ENCODE assay signal across 16 cellular contexts in the genomic region with DNA sequence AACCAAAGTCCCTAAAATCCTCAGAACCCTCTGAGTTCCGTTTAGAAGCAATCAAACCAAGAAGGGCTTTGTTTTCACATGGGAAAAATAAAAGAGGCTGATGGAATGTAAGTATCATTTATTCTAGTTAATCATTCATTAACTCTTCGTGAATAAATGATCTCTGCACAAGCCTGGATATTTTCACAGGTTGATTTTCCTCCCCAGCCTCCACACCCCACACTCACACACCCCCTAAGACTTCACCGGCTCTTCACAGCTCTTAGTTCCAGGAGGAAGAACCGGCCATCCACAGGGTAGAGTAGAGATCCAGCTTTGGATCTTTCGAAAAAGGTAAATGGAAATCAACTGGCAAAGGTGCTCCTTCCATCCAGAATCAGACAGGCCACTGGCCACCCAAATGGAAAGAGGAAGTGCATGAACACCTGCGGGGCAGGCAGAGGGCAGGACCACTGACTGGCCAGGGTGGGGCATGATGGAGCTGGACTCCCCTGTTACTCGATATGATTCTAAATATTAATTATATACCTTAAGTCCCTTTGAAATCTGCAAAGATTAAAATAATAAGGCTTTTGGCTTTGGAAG. TPM values are rescaled to one million over a fixed set of nuclear protein-coding genes. Genes with fewer than 3 reads are reported as not detected.
A peak's percentile ranks its signal among the peaks of the same experiment; 100 is the strongest.
DNase-seq lines count a peak whose midpoint lies in the region; TF ChIP-seq lines count a peak whose summit lies in the region.
"Had no signal": no experiment of that assay in that cellular context is flagged by ENCODE, and none has a peak within 500 bp of the region (broad histone marks: within the 10 kb centered on the region; RNA-seq: fewer than 3 reads in every experiment).

No MANE protein-coding gene starts in this region.

- H3K36me3 ChIP-seq in SJSA1 (peaks cover 39% of the 10 kb centered on the region), ectodermal cell (ENCODE audit: control insufficient read depth, insufficient read depth, low read length) (peaks cover 24% of the 10 kb centered on the region), tibial artery (peaks cover 5 to 19% (median 6%) of the 10 kb centered on the region in 3 donors)

- H3K9me3 ChIP-seq in SJSA1 (replicated peaks) = no peaks in the 10 kb centered on the region
- H3K9me3 ChIP-seq in ectodermal cell (ENCODE audit: control insufficient read depth, low read length) = no peaks in the 10 kb centered on the region
- H3K9me3 ChIP-seq in tibial artery = no peaks in the 10 kb centered on the region

- peaks cover 34% of the 10 kb centered on the region for H3K36me3 Mint-ChIP-seq in neural crest cell (ENCODE audit: low read depth)

- H3K27ac Mint-ChIP-seq in neural crest cell (ENCODE audit: unreplicated experiment) = peak overlapping the region; percentile 93
- H3K27ac Mint-ChIP-seq: WTC11 had no signal

- H3K4me3 Mint-ChIP-seq in neural crest cell = peak overlapping the region; percentile 78
- H3K4me3 Mint-ChIP-seq: WTC11 had no signal

- WGBS in ectodermal cell, 2 experiments = 95 to 97% methylated on average over 5 to 6 of the region's 7 CpGs

- peaks cover 86% of the 10 kb centered on the region for H3K4me1 ChIP-seq in SJSA1 (replicated peaks)
- H3K4me1 ChIP-seq in ectodermal cell (ENCODE audit: control insufficient read depth, insufficient read depth, low read length) = peaks cover 54% of the 10 kb centered on the region
- H3K4me1 ChIP-seq in tibial artery = peaks cover 3 to 100% (median 84%) of the 10 kb centered on the region in 4 donors

- peaks cover 5% of the 10 kb centered on the region for H3K9me3 Mint-ChIP-seq in neural crest cell

- intact Hi-C loops in tibial artery (cut with DNase I; ENCODE audit: low total_unique reads) = no loop called here

- H3K4me1 Mint-ChIP-seq in neural crest cell = peaks cover 80% of the 10 kb centered on the region

- H3K4me3 ChIP-seq in SJSA1 (no peak overlapping the region), ectodermal cell (ENCODE audit: insufficient read depth, low read depth, low read length) (no peak overlapping the region), tibial artery (no peak overlapping the region)
- H3K4me3 ChIP-seq: lung, neural progenitor cell had no signal

- H3K27ac ChIP-seq in SJSA1 = peak overlapping the region; percentile 72
- peak overlapping the region; percentile 82 for H3K27ac ChIP-seq in ectodermal cell (ENCODE audit: insufficient read depth, low read depth, low read length, poor library complexity, severe bottlenecking)
- H3K27ac ChIP-seq in tibial artery = peak overlapping the region; percentile 89 to 97
- H3K27ac ChIP-seq: neural progenitor cell had no signal

- no peaks in the 10 kb centered on the region for H3K27me3 ChIP-seq in SJSA1 (replicated peaks)
- no peaks in the 10 kb centered on the region for H3K27me3 ChIP-seq in ectodermal cell (ENCODE audit: control insufficient read depth, insufficient read depth, low read length, poor library complexity, severe bottlenecking)
- no peaks in the 10 kb centered on the region for H3K27me3 ChIP-seq in tibial artery
- H3K27me3 ChIP-seq: neural progenitor cell had no signal

- DNase-seq in SJSA1 (ENCODE audit: low read depth in 1 of 2, low spot score in 2 of 2) (no peak), neural crest cell (ENCODE audit: low read depth, low spot score) (no peak), tibial artery (no peak), DMS 273 treated with DMSO at 0.1 percent for 48 hours (lab: John Stamatoyannopoulos, UW) (no peak), SHP77 (lab: John Stamatoyannopoulos, UW) (no peak)
- DNase-seq in stimulated activated CD4-positive, alpha-beta T cell treated with anti-CD3 and anti-CD28 coated beads, Interleukin-4, amount 100 ng/mL, for 4 hours = no peak
- DNase-seq: activated CD8-positive, alpha-beta memory T cell treated with anti-CD3 and anti-CD28 coated beads for 24 hours; activated gamma-delta T cell treated with Interleukin-2 at 50 U/mL for 16 hours; effector CD4-positive, alpha-beta T cell; Karpas-422; NCI-H2171 treated with DMSO at 0.1 percent for 48 hours; RPMI8226 had no signal

- no peaks in the 10 kb centered on the region for H3K27me3 Mint-ChIP-seq in neural crest cell (ENCODE audit: low read depth)

- TF ChIP-seq CTCF in neural crest cell (conservative IDR thresholded peaks at IDR 0.05) (no peak), tibial artery (IDR thresholded peaks at IDR 0.05) (no peak)

RNA-seq across cellular contexts. Expression of a gene that starts 10.0 kb away (rescaled TPM):
- 94.1 and 156 TPM in 2 replicates for total RNA-seq in SJSA1 (2014; rRNA removed; shearing (Covaris generic))
- 78.6 TPM for polyA plus RNA-seq in ectodermal cell (2013, experiment 1 of 4)
- 78.8 TPM for polyA plus RNA-seq in ectodermal cell (2013, experiment 2 of 4)
- 60.4 TPM for polyA plus RNA-seq in ectodermal cell (2013, experiment 3 of 4)
- 64.8 TPM for polyA plus RNA-seq in ectodermal cell (2013, experiment 4 of 4)
- 73.3 and 73.5 TPM in 2 replicates for total RNA-seq in neural crest cell
